8 cellular contexts compared by ENCODE assay signal in the genomic region with DNA sequence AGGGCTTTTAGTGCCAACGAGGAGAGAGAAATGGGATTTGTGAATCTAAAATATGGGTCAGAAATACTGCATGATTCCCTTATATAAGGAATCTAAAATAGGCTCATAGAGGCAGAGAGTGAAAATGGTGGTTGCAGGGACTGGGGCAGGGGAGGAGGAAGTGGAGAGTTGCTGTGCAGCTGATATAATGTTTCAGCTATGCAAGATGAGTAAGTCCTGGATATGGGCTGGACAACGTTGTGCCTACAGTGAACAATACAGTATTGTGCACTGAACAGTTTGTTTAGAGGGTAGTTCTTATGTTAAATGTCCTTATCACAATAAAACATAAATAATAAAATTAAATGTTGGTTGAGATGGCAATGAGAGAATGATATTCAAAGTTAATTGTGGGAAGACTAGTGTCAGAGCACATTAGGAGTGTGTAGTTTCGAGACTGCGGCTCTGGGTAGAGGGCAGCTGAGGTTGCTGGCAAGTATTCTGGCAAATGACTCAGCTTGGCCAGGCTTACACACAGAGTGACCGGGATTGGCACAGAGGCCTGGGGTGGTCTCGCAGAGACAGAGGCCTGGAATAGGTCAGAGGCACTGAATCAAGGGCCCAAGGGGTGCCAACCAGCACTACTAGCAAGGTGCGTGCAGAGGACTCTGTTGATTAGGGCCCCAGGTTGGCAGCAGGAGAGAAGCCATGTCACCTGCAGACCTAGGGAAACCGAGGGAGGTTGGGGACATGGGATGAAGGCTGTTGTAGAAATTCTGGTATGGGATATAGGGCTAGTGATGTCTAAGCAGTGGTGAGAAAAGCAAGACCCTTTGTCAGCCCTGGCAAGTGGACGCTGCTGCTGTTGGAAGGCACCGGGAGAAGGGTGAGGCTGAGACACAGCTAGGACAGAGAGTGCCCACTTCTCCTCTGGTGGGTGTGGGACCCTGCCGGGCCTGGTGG. TPM values are rescaled to one million over a fixed set of nuclear protein-coding genes. Genes with fewer than 3 reads are reported as not detected.
DNase-seq lines count a peak whose midpoint lies in the region; ATAC-seq and TF ChIP-seq lines count a peak whose summit lies in the region.

No MANE protein-coding gene starts in this region.

- in situ Hi-C loops in KBM-7 (cut with MboI; ENCODE audit: low pct_unique_long_range_greater_than_20kb, low sequenced_read_pairs) = no loop called here

- peak; percentile 18 for DNase-seq in SIG-M5 treated with dmso at 0.1 percent for 504 hours (lab: John Stamatoyannopoulos, UW; ENCODE audit: unreplicated experiment)
- DNase-seq in SIG-M5 (lab: John Stamatoyannopoulos, UW) = no peak
- peak; percentile 32 for DNase-seq in KBM-7
- peak; percentile 51 for DNase-seq in cerebellar cortex (ENCODE audit: low spot score)
- no peak for DNase-seq in lung (ENCODE audit: low spot score)
- DNase-seq in NCI-H82 treated with DMSO at 0.1 percent for 48 hours (lab: John Stamatoyannopoulos, UW; ENCODE audit: unreplicated experiment) = no peak
- DNase-seq in NK-92 (lab: John Stamatoyannopoulos, UW; ENCODE audit: unreplicated experiment) = no peak
- no peak for DNase-seq in NCI-H524 (lab: John Stamatoyannopoulos, UW)

- H3K36me3 ChIP-seq in lung (ENCODE audit: control insufficient read depth in 2 of 2, insufficient read depth in 2 of 2, low read length in 2 of 2) = peaks cover 0 to 12% of the 10 kb centered on the region in 2 donors

- WGBS in lung, 2 donors = 63 to 73% methylated on average over 11 of the region's 11 CpGs

- no peak for TF ChIP-seq CTCF in lung (IDR thresholded peaks at IDR 0.05; ENCODE audit: control extremely low read depth, extremely low read depth)

- H3K27ac ChIP-seq in lung (ENCODE audit: low read depth in 1 of 2, low read length in 1 of 2) = peak overlapping the region; percentile 77 to 97

- no peak overlapping the region for H3K4me3 ChIP-seq in lung

- H3K27me3 ChIP-seq in lung (ENCODE audit: control insufficient read depth, insufficient read depth) = no peaks in the 10 kb centered on the region

- H3K4me1 ChIP-seq in lung (ENCODE audit: control insufficient read depth in 2 of 2, insufficient read depth in 2 of 2, low read length in 2 of 2) = peaks cover 24 to 54% of the 10 kb centered on the region in 2 donors

- no peaks in the 10 kb centered on the region for H3K9me3 ChIP-seq in lung (ENCODE audit: control insufficient read depth in 2 of 2, insufficient read depth in 1 of 2, low read length in 1 of 2)

- peak; percentile 44 for ATAC-seq in lung (ENCODE audit: insufficient read depth, low FRiP score)

RNA-seq across cellular contexts. Expression of gene DEPP1, which starts 2.8 kb away (rescaled TPM):
- 100 to 1,000 TPM in 1 of 2 donors, 10 to 100 TPM in 1; 37.0 to 149 TPM for total RNA-seq in lung
- polyA plus RNA-seq in lung = 10 to 100 TPM; 48.3 to 91.9 TPM

RNA-seq across cellular contexts. Expression of gene ZNF22, which starts 19.3 kb away (rescaled TPM):
- total RNA-seq in lung = 10 to 100 TPM; 17.7 to 40.7 TPM
- 10 to 100 TPM; 16.8 to 18.6 TPM for polyA plus RNA-seq in lung

RNA-seq across cellular contexts. Expression of gene RASSF4, which starts 21.8 kb away (rescaled TPM):
- total RNA-seq in lung = 10 to 100 TPM; 38.8 to 44.3 TPM
- polyA plus RNA-seq in lung = 10 to 100 TPM; 19.5 to 55.4 TPM

Comparison
In these comparisons a context has a peak if more than half of its experiments do, and no peak if none do; other contexts are left out.
1. DNase-seq: peak in SIG-M5 treated with dmso at 0.1 percent for 504 hours (single experiment), KBM-7 (single experiment) and cerebellar cortex (single experiment); none in SIG-M5 (single experiment), lung (single experiment), NCI-H82 treated with DMSO at 0.1 percent for 48 hours (single experiment), NK-92 (single experiment) and NCI-H524 (0 of 2).